1 cellular context compared by ENCODE assay signal in the genomic region with DNA sequence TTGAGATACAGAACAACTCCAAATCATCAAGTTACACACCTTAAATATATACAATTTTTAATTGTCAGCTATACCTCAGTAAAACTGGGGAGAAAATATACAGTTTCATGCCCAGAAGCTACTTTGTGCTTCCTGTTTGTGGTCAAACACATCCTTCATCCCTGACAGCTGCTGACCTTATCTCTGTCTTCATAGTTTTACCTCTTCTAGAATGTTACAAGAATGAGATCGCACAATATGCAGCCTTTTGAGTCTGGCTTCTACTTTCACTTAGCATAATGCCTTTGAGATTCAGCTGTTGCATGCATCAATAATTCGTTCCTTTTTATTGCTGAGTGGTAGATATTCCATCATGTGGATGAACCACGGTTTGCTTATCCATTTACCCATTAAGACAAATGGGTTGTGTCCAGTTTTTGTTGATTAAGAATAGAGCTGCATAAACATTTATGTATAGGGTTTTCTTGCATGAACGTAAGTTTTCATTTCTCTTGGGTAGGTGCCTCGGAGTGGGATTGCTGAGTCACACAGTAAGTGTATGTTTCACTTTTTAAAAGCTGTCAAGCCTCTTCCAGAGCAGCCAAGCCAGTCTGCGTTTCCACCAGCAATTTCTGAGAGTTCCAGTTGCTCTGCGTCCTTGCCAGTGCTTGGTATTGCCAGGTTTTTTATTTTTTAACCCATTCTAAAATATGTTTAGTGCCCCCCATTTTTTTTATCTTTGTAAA.
TF ChIP-seq lines count a peak whose summit lies in the region.

No MANE protein-coding gene starts in this region.

TF ChIP-seq in K562, 482 proteins besides CTCF, POLR2A, EP300 and RAD21 (continued from another document and continues in another):
- TF ChIP-seq EZH2 (IDR thresholded peaks at IDR 0.05; ENCODE audit: borderline replicate concordance, low read depth, low read length) (no peak), C11orf30 (IDR thresholded peaks at IDR 0.05; ENCODE audit: low read depth) (peak; percentile 62), MCM2 (IDR thresholded peaks at IDR 0.05; ENCODE audit: low read depth) (no peak), SMAD4 (CRISPR knock-in tag; conservative IDR thresholded peaks at IDR 0.05) (no peak), ZNF561 (CRISPR knock-in tag; conservative IDR thresholded peaks at IDR 0.05) (no peak), CTBP1 (IDR thresholded peaks at IDR 0.05; ENCODE audit: borderline replicate concordance) (peak; percentile 54; the same call in 1 of the 2 replicates), RNF2 (IDR thresholded peaks at IDR 0.05) (no peak), ZNF77 (CRISPR knock-in tag; IDR thresholded peaks at IDR 0.05) (no peak), ZNF263 (CRISPR knock-in tag; IDR thresholded peaks at IDR 0.05; ENCODE audit: borderline replicate concordance) (no peak), CBX8 (IDR thresholded peaks at IDR 0.05; ENCODE audit: borderline replicate concordance, extremely low read depth, low read depth, low read length, poor library complexity, severe bottlenecking) (no peak), NR2C1 (IDR thresholded peaks at IDR 0.05) (no peak), NR2C1 (tag; IDR thresholded peaks at IDR 0.05) (no peak), LEF1 (IDR thresholded peaks at IDR 0.05) (0 out of 2 replicates have a peak, but pooled peaks have one; percentile 15), SIN3B (IDR thresholded peaks at IDR 0.05; ENCODE audit: low read depth) (no peak), ARID1B (IDR thresholded peaks at IDR 0.05) (peak; percentile 42; the same call in 1 of the 2 replicates), TCF7L2 (IDR thresholded peaks at IDR 0.05; ENCODE audit: low read depth, low read length) (no peak), NFE2 (IDR thresholded peaks at IDR 0.05; ENCODE audit: low read depth) (peak; percentile 42; the same call in 1 of the 2 replicates), SMAD2 (IDR thresholded peaks at IDR 0.05; ENCODE audit: low read depth, low read length) (no peak), MAFG (tag; conservative IDR thresholded peaks at IDR 0.05) (peak; percentile 68), SPI1 (IDR thresholded peaks at IDR 0.05; ENCODE audit: borderline replicate concordance, low read depth, low read length) (no peak), KLF6 (CRISPR knock-in tag; IDR thresholded peaks at IDR 0.05; ENCODE audit: borderline replicate concordance) (no peak), RBBP5 (IDR thresholded peaks at IDR 0.05; ENCODE audit: borderline replicate concordance, insufficient read depth, low read length, poor library complexity, severe bottlenecking) (no peak), XRCC5 (IDR thresholded peaks at IDR 0.05; ENCODE audit: low read depth, low read length) (no peak), KDM2B (CRISPR knock-in tag; IDR thresholded peaks at IDR 0.05) (no peak), CCAR2 (IDR thresholded peaks at IDR 0.05; ENCODE audit: low read depth, low read length) (no peak), STAT5A (IDR thresholded peaks at IDR 0.05; ENCODE audit: borderline replicate concordance, low read length) (no peak)
- TF ChIP-seq, protein P1, sequence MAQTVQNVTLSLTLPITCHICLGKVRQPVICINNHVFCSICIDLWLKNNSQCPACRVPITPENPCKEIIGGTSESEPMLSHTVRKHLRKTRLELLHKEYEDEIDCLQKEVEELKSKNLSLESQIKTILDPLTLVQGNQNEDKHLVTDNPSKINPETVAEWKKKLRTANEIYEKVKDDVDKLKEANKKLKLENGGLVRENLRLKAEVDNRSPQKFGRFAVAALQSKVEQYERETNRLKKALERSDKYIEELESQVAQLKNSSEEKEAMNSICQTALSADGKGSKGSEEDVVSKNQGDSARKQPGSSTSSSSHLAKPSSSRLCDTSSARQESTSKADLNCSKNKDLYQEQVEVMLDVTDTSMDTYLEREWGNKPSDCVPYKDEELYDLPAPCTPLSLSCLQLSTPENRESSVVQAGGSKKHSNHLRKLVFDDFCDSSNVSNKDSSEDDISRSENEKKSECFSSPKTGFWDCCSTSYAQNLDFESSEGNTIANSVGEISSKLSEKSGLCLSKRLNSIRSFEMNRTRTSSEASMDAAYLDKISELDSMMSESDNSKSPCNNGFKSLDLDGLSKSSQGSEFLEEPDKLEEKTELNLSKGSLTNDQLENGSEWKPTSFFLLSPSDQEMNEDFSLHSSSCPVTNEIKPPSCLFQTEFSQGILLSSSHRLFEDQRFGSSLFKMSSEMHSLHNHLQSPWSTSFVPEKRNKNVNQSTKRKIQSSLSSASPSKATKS (CRISPR knock-in tag; IDR thresholded peaks at IDR 0.05), result no peak
- TF ChIP-seq, protein P2, sequence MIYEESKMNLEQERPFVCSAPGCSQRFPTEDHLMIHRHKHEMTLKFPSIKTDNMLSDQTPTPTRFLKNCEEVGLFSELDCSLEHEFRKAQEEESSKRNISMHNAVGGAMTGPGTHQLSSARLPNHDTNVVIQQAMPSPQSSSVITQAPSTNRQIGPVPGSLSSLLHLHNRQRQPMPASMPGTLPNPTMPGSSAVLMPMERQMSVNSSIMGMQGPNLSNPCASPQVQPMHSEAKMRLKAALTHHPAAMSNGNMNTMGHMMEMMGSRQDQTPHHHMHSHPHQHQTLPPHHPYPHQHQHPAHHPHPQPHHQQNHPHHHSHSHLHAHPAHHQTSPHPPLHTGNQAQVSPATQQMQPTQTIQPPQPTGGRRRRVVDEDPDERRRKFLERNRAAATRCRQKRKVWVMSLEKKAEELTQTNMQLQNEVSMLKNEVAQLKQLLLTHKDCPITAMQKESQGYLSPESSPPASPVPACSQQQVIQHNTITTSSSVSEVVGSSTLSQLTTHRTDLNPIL (CRISPR knock-in tag; IDR thresholded peaks at IDR 0.05), result no peak
- TF ChIP-seq, protein P3, sequence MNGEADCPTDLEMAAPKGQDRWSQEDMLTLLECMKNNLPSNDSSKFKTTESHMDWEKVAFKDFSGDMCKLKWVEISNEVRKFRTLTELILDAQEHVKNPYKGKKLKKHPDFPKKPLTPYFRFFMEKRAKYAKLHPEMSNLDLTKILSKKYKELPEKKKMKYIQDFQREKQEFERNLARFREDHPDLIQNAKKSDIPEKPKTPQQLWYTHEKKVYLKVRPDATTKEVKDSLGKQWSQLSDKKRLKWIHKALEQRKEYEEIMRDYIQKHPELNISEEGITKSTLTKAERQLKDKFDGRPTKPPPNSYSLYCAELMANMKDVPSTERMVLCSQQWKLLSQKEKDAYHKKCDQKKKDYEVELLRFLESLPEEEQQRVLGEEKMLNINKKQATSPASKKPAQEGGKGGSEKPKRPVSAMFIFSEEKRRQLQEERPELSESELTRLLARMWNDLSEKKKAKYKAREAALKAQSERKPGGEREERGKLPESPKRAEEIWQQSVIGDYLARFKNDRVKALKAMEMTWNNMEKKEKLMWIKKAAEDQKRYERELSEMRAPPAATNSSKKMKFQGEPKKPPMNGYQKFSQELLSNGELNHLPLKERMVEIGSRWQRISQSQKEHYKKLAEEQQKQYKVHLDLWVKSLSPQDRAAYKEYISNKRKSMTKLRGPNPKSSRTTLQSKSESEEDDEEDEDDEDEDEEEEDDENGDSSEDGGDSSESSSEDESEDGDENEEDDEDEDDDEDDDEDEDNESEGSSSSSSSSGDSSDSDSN (IDR thresholded peaks at IDR 0.05; ENCODE audit: borderline replicate concordance in 1 of 2, low read depth in 2 of 2, low read length in 2 of 2), result no peak
- TF ChIP-seq, protein P4, sequence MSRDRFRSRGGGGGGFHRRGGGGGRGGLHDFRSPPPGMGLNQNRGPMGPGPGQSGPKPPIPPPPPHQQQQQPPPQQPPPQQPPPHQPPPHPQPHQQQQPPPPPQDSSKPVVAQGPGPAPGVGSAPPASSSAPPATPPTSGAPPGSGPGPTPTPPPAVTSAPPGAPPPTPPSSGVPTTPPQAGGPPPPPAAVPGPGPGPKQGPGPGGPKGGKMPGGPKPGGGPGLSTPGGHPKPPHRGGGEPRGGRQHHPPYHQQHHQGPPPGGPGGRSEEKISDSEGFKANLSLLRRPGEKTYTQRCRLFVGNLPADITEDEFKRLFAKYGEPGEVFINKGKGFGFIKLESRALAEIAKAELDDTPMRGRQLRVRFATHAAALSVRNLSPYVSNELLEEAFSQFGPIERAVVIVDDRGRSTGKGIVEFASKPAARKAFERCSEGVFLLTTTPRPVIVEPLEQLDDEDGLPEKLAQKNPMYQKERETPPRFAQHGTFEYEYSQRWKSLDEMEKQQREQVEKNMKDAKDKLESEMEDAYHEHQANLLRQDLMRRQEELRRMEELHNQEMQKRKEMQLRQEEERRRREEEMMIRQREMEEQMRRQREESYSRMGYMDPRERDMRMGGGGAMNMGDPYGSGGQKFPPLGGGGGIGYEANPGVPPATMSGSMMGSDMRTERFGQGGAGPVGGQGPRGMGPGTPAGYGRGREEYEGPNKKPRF (IDR thresholded peaks at IDR 0.05; ENCODE audit: low read depth, low read length), result no peak
- TF ChIP-seq, protein P5, sequence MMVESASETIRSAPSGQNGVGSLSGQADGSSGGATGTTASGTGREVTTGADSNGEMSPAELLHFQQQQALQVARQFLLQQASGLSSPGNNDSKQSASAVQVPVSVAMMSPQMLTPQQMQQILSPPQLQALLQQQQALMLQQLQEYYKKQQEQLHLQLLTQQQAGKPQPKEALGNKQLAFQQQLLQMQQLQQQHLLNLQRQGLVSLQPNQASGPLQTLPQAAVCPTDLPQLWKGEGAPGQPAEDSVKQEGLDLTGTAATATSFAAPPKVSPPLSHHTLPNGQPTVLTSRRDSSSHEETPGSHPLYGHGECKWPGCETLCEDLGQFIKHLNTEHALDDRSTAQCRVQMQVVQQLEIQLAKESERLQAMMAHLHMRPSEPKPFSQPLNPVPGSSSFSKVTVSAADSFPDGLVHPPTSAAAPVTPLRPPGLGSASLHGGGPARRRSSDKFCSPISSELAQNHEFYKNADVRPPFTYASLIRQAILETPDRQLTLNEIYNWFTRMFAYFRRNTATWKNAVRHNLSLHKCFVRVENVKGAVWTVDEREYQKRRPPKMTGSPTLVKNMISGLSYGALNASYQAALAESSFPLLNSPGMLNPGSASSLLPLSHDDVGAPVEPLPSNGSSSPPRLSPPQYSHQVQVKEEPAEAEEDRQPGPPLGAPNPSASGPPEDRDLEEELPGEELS (CRISPR knock-in tag; IDR thresholded peaks at IDR 0.05; ENCODE audit: borderline replicate concordance), result no peak
- TF ChIP-seq, protein P6, sequence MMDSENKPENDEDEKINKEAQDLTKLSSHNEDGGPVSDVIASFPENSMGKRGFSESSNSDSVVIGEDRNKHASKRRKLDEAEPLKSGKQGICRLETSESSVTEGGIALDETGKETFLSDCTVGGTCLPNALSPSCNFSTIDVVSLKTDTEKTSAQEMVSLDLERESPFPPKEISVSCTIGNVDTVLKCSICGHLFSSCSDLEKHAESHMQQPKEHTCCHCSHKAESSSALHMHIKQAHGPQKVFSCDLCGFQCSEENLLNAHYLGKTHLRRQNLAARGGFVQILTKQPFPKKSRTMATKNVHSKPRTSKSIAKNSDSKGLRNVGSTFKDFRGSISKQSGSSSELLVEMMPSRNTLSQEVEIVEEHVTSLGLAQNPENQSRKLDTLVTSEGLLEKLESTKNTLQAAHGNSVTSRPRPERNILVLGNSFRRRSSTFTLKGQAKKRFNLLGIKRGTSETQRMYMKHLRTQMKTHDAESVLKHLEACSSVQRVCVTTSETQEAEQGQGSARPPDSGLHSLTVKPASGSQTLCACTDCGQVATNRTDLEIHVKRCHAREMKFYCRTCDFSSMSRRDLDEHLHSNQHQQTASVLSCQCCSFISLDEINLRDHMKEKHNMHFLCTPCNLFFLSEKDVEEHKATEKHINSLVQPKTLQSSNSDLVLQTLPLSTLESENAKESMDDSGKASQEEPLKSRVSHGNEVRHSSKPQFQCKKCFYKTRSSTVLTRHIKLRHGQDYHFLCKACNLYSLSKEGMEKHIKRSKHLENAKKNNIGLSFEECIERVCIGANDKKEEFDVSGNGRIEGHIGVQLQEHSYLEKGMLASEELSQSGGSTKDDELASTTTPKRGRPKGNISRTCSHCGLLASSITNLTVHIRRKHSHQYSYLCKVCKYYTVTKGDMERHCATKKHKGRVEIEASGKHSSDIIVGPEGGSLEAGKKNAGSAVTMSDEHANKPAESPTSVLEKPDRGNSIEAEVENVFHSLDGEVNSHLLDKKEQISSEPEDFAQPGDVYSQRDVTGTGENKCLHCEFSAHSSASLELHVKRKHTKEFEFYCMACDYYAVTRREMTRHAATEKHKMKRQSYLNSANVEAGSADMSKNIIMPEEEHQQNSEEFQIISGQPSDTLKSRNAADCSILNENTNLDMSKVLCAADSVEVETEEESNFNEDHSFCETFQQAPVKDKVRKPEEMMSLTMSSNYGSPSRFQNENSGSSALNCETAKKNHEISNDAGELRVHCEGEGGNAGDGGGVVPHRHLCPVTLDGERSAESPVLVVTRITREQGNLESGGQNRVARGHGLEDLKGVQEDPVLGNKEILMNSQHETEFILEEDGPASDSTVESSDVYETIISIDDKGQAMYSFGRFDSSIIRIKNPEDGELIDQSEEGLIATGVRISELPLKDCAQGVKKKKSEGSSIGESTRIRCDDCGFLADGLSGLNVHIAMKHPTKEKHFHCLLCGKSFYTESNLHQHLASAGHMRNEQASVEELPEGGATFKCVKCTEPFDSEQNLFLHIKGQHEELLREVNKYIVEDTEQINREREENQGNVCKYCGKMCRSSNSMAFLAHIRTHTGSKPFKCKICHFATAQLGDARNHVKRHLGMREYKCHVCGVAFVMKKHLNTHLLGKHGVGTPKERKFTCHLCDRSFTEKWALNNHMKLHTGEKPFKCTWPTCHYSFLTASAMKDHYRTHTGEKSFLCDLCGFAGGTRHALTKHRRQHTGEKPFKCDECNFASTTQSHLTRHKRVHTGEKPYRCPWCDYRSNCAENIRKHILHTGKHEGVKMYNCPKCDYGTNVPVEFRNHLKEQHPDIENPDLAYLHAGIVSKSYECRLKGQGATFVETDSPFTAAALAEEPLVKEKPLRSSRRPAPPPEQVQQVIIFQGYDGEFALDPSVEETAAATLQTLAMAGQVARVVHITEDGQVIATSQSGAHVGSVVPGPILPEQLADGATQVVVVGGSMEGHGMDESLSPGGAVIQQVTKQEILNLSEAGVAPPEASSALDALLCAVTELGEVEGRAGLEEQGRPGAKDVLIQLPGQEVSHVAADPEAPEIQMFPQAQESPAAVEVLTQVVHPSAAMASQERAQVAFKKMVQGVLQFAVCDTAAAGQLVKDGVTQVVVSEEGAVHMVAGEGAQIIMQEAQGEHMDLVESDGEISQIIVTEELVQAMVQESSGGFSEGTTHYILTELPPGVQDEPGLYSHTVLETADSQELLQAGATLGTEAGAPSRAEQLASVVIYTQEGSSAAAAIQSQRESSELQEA (IDR thresholded peaks at IDR 0.05; ENCODE audit: low read depth), result peak; percentile 59; the same call in 1 of the 2 replicates
- TF ChIP-seq, protein P7, sequence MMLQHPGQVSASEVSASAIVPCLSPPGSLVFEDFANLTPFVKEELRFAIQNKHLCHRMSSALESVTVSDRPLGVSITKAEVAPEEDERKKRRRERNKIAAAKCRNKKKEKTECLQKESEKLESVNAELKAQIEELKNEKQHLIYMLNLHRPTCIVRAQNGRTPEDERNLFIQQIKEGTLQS (IDR thresholded peaks at IDR 0.05), result no peak
- TF ChIP-seq, protein P7 (CRISPR knock-in tag; conservative IDR thresholded peaks at IDR 0.05), result no peak
- TF ChIP-seq, protein P8, sequence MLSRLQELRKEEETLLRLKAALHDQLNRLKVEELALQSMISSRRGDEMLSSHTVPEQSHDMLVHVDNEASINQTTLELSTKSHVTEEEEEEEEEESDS (CRISPR knock-in tag; IDR thresholded peaks at IDR 0.05), result no peak
